In the genomic region with DNA sequence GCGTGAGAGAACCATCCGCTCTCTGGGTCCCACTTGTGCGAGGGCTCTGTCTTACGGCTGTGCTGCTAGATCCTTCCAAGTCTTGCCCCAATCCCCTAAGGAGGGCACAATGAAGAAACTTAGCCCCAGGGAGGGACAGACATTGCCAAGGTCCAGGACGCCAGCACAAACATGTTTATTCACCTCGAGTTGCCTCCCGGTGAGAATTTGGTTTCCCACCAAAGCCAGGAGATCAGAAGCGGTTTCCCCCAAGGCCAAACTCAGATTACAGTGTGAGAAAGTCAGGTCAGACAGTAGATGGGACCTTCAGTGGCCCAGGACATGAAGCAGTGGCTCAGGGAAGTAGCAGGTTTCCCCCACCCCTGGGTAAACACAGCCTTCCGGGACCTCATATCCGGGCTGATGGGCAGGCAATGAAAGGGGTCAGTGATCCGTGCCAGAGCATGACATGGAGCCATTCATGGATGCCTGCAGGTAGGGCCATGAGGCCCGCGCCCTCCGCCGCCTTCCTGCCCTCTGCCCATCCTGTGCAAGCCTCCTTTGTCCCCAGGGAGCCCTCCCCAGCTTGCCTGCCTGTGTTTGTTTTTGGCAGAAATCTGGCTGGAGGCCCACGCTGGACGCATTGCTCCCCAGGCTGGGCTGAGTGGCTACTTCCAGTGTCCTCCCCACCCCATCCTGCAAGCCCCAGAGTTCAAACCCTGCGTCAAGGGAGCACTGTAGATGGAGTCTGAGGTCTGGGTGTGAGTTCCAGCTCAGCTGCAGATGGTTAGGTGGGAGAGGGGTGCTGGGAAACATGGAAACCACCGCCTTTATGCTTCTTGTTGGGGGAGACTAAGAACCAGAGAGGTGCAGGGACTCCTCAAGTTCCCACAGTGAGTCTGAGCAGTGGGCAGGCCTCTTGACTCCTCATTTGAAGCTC, we compare ENCODE assay signal across 1 cellular context.
A peak's percentile ranks its signal among the peaks of the same experiment; 100 is the strongest.
TF ChIP-seq lines count a peak whose summit lies in the region.

No MANE protein-coding gene starts in this region.

TF ChIP-seq in HepG2, 621 proteins besides CTCF, POLR2A, EP300 and RAD21 (continued from another document and continues in another):
- peak; percentile 64 for TF ChIP-seq FIP1L1 (IDR thresholded peaks at IDR 0.05; ENCODE audit: borderline replicate concordance, insufficient read depth, low read depth, low read length)
- TF ChIP-seq PCBP1 (IDR thresholded peaks at IDR 0.05; ENCODE audit: borderline replicate concordance, low read depth, low read length) = peak; percentile 96
- TF ChIP-seq, protein P1, sequence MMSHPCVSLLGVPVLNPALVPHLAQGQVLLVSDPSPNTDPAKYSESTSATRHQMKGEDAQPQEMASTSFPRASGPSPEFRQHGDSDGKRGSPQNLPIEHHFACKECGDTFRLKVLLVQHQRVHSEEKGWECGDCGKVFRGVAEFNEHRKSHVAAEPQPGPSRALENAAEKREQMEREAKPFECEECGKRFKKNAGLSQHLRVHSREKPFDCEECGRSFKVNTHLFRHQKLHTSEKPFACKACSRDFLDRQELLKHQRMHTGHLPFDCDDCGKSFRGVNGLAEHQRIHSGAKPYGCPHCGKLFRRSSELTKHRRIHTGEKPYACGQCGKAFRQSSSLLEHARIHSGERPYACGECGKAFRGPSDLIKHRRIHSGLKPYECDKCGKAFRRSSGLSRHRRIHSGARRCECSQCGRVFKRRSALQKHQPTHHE (CRISPR knock-in tag; IDR thresholded peaks at IDR 0.05; ENCODE audit: borderline replicate concordance) = peak; percentile 74; the same call in 1 of the 2 replicates
- peak; percentile 84 for TF ChIP-seq KDM2A (CRISPR knock-in tag; IDR thresholded peaks at IDR 0.05; ENCODE audit: borderline replicate concordance, low read depth)
- TF ChIP-seq, protein P2, sequence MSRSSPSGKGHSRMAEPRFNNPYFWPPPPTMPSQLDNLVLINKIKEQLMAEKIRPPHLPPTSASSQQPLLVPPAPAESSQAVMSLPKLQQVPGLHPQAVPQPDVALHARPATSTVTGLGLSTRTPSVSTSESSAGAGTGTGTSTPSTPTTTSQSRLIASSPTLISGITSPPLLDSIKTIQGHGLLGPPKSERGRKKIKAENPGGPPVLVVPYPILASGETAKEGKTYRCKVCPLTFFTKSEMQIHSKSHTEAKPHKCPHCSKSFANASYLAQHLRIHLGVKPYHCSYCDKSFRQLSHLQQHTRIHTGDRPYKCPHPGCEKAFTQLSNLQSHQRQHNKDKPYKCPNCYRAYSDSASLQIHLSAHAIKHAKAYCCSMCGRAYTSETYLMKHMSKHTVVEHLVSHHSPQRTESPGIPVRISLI (CRISPR knock-in tag; IDR thresholded peaks at IDR 0.05; ENCODE audit: borderline replicate concordance) = peak; percentile 82; the same call in 1 of the 2 replicates
- TF ChIP-seq SRSF9 (IDR thresholded peaks at IDR 0.05; ENCODE audit: borderline replicate concordance, insufficient read depth, low read depth, low read length, poor library complexity, severe bottlenecking) = no peak
- peak; percentile 91; the same call in 1 of the 2 replicates for TF ChIP-seq ZNF772 (CRISPR knock-in tag; IDR thresholded peaks at IDR 0.05)
- TF ChIP-seq, protein P3, sequence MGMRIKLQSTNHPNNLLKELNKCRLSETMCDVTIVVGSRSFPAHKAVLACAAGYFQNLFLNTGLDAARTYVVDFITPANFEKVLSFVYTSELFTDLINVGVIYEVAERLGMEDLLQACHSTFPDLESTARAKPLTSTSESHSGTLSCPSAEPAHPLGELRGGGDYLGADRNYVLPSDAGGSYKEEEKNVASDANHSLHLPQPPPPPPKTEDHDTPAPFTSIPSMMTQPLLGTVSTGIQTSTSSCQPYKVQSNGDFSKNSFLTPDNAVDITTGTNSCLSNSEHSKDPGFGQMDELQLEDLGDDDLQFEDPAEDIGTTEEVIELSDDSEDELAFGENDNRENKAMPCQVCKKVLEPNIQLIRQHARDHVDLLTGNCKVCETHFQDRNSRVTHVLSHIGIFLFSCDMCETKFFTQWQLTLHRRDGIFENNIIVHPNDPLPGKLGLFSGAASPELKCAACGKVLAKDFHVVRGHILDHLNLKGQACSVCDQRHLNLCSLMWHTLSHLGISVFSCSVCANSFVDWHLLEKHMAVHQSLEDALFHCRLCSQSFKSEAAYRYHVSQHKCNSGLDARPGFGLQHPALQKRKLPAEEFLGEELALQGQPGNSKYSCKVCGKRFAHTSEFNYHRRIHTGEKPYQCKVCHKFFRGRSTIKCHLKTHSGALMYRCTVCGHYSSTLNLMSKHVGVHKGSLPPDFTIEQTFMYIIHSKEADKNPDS (CRISPR knock-in tag; IDR thresholded peaks at IDR 0.05) = no peak; the same call in 1 of the 2 replicates
- no peak for TF ChIP-seq ZNF30 (CRISPR knock-in tag; IDR thresholded peaks at IDR 0.05)
- TF ChIP-seq, protein P4, sequence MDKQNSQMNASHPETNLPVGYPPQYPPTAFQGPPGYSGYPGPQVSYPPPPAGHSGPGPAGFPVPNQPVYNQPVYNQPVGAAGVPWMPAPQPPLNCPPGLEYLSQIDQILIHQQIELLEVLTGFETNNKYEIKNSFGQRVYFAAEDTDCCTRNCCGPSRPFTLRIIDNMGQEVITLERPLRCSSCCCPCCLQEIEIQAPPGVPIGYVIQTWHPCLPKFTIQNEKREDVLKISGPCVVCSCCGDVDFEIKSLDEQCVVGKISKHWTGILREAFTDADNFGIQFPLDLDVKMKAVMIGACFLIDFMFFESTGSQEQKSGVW (CRISPR knock-in tag; IDR thresholded peaks at IDR 0.05; ENCODE audit: borderline replicate concordance) = no peak; the same call in 1 of the 2 replicates
- 0 out of 2 replicates have a peak, but pooled peaks have one; percentile 57 for TF ChIP-seq ZNF260 (CRISPR knock-in tag; IDR thresholded peaks at IDR 0.05; ENCODE audit: borderline replicate concordance, low read depth)
- TF ChIP-seq ZFP37 (CRISPR knock-in tag; IDR thresholded peaks at IDR 0.05; ENCODE audit: borderline replicate concordance) = no peak; the same call in 1 of the 2 replicates
- peak; percentile 92 for TF ChIP-seq ZSCAN21 (CRISPR knock-in tag; IDR thresholded peaks at IDR 0.05; ENCODE audit: borderline replicate concordance)
- TF ChIP-seq CENPT (CRISPR knock-in tag; IDR thresholded peaks at IDR 0.05; ENCODE audit: low read depth) = no peak
- TF ChIP-seq KMT2B (CRISPR knock-in tag; IDR thresholded peaks at IDR 0.05) = 0 out of 2 replicates have a peak, but pooled peaks have one; percentile 41
- TF ChIP-seq ZBTB1 (CRISPR knock-in tag; IDR thresholded peaks at IDR 0.05; ENCODE audit: borderline replicate concordance) = 0 out of 2 replicates have a peak, but pooled peaks have one; percentile 12
- no peak for TF ChIP-seq KDM5A (IDR thresholded peaks at IDR 0.05; ENCODE audit: borderline replicate concordance, low read length)
- TF ChIP-seq, protein P5, sequence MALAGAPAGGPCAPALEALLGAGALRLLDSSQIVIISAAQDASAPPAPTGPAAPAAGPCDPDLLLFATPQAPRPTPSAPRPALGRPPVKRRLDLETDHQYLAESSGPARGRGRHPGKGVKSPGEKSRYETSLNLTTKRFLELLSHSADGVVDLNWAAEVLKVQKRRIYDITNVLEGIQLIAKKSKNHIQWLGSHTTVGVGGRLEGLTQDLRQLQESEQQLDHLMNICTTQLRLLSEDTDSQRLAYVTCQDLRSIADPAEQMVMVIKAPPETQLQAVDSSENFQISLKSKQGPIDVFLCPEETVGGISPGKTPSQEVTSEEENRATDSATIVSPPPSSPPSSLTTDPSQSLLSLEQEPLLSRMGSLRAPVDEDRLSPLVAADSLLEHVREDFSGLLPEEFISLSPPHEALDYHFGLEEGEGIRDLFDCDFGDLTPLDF (CRISPR knock-in tag; IDR thresholded peaks at IDR 0.05) = no peak
- TF ChIP-seq ZNF746 (CRISPR knock-in tag; IDR thresholded peaks at IDR 0.05) = peak; percentile 99
- TF ChIP-seq RBM39 (IDR thresholded peaks at IDR 0.05; ENCODE audit: low read depth, low read length, poor library complexity, severe bottlenecking) = peak; percentile 90
- TF ChIP-seq, protein P6, sequence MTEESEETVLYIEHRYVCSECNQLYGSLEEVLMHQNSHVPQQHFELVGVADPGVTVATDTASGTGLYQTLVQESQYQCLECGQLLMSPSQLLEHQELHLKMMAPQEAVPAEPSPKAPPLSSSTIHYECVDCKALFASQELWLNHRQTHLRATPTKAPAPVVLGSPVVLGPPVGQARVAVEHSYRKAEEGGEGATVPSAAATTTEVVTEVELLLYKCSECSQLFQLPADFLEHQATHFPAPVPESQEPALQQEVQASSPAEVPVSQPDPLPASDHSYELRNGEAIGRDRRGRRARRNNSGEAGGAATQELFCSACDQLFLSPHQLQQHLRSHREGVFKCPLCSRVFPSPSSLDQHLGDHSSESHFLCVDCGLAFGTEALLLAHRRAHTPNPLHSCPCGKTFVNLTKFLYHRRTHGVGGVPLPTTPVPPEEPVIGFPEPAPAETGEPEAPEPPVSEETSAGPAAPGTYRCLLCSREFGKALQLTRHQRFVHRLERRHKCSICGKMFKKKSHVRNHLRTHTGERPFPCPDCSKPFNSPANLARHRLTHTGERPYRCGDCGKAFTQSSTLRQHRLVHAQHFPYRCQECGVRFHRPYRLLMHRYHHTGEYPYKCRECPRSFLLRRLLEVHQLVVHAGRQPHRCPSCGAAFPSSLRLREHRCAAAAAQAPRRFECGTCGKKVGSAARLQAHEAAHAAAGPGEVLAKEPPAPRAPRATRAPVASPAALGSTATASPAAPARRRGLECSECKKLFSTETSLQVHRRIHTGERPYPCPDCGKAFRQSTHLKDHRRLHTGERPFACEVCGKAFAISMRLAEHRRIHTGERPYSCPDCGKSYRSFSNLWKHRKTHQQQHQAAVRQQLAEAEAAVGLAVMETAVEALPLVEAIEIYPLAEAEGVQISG (CRISPR knock-in tag; IDR thresholded peaks at IDR 0.05) = peak; percentile 74
- TF ChIP-seq ZNF570 (CRISPR knock-in tag; IDR thresholded peaks at IDR 0.05; ENCODE audit: borderline replicate concordance) = peak; percentile 83; the same call in 1 of the 2 replicates
- TF ChIP-seq BRCA1 (CRISPR knock-in tag; IDR thresholded peaks at IDR 0.05) = no peak
- TF ChIP-seq ZNF660 (CRISPR knock-in tag; IDR thresholded peaks at IDR 0.05; ENCODE audit: borderline replicate concordance, low read depth) = peak; percentile 80; the same call in 1 of the 2 replicates
- TF ChIP-seq ZNF160 (CRISPR knock-in tag; IDR thresholded peaks at IDR 0.05) = no peak; the same call in 1 of the 2 replicates
- TF ChIP-seq MED13 (CRISPR knock-in tag; IDR thresholded peaks at IDR 0.05) = peak; percentile 85; the same call in 1 of the 2 replicates
- TF ChIP-seq, protein P7, sequence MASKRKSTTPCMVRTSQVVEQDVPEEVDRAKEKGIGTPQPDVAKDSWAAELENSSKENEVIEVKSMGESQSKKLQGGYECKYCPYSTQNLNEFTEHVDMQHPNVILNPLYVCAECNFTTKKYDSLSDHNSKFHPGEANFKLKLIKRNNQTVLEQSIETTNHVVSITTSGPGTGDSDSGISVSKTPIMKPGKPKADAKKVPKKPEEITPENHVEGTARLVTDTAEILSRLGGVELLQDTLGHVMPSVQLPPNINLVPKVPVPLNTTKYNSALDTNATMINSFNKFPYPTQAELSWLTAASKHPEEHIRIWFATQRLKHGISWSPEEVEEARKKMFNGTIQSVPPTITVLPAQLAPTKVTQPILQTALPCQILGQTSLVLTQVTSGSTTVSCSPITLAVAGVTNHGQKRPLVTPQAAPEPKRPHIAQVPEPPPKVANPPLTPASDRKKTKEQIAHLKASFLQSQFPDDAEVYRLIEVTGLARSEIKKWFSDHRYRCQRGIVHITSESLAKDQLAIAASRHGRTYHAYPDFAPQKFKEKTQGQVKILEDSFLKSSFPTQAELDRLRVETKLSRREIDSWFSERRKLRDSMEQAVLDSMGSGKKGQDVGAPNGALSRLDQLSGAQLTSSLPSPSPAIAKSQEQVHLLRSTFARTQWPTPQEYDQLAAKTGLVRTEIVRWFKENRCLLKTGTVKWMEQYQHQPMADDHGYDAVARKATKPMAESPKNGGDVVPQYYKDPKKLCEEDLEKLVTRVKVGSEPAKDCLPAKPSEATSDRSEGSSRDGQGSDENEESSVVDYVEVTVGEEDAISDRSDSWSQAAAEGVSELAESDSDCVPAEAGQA (IDR thresholded peaks at IDR 0.05; ENCODE audit: low read depth) = peak; percentile 69; the same call in 1 of the 2 replicates
- TF ChIP-seq, protein P7 (CRISPR knock-in tag; IDR thresholded peaks at IDR 0.05; ENCODE audit: borderline replicate concordance) = no peak; the same call in 1 of the 2 replicates
- TF ChIP-seq KLF9 (CRISPR knock-in tag; IDR thresholded peaks at IDR 0.05; ENCODE audit: low read depth) = no peak; the same call in 1 of the 2 replicates
- TF ChIP-seq, protein P8, sequence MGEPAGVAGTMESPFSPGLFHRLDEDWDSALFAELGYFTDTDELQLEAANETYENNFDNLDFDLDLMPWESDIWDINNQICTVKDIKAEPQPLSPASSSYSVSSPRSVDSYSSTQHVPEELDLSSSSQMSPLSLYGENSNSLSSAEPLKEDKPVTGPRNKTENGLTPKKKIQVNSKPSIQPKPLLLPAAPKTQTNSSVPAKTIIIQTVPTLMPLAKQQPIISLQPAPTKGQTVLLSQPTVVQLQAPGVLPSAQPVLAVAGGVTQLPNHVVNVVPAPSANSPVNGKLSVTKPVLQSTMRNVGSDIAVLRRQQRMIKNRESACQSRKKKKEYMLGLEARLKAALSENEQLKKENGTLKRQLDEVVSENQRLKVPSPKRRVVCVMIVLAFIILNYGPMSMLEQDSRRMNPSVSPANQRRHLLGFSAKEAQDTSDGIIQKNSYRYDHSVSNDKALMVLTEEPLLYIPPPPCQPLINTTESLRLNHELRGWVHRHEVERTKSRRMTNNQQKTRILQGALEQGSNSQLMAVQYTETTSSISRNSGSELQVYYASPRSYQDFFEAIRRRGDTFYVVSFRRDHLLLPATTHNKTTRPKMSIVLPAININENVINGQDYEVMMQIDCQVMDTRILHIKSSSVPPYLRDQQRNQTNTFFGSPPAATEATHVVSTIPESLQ (CRISPR knock-in tag; conservative IDR thresholded peaks at IDR 0.05) = no peak
- TF ChIP-seq ZNF652 (CRISPR knock-in tag; IDR thresholded peaks at IDR 0.05; ENCODE audit: borderline replicate concordance, low read depth) = peak; percentile 56; the same call in 1 of the 2 replicates
- no peak for TF ChIP-seq SOX6 (IDR thresholded peaks at IDR 0.05)
- peak; percentile 97 for TF ChIP-seq SOX6 (CRISPR knock-in tag; IDR thresholded peaks at IDR 0.05)
- no peak for TF ChIP-seq ZNF282 (IDR thresholded peaks at IDR 0.05; ENCODE audit: partially characterized antibody)
